8 cellular contexts compared by ENCODE assay signal in genomic region chr6:26232950-26233607, GRCh38.
A peak's percentile ranks its signal among the peaks of the same experiment; 100 is the strongest.
DNase-seq lines count a peak whose midpoint lies in the region; ATAC-seq and TF ChIP-seq lines count a peak whose summit lies in the region.

No MANE protein-coding gene starts in this region.

- H3K9ac ChIP-seq in ES-I3 (ENCODE audit: low read depth, low read length) (peak overlapping the region; percentile 93), neural progenitor cell (no peak overlapping the region)

- TF ChIP-seq CTCF in WTC11 (IDR thresholded peaks at IDR 0.05) (no peak), neural progenitor cell (IDR thresholded peaks at IDR 0.05) (no peak)

- H3K4me2 ChIP-seq in neural progenitor cell: peak overlapping the region; percentile 96

- H3K36me3 Mint-ChIP-seq in WTC11: no peaks in the 10 kb centered on the region
- peaks cover 30% of the 10 kb centered on the region for H3K36me3 Mint-ChIP-seq in effector memory CD8-positive, alpha-beta T cell (ENCODE audit: insufficient read depth)
- H3K36me3 Mint-ChIP-seq in neural progenitor cell: no peaks in the 10 kb centered on the region

- H3K79me2 ChIP-seq in neural progenitor cell (ENCODE audit: low read depth): peaks cover 6% of the 10 kb centered on the region

- H2AFZ ChIP-seq in neural progenitor cell (replicated peaks): no peak overlapping the region

- peak overlapping the region; percentile 99 for H3K27ac Mint-ChIP-seq in WTC11
- H3K27ac Mint-ChIP-seq in effector memory CD8-positive, alpha-beta T cell: peak overlapping the region; percentile 96 to 98
- H3K27ac Mint-ChIP-seq in neural progenitor cell: peak overlapping the region; percentile 42

- H3F3A ChIP-seq in neural progenitor cell (ENCODE audit: low read depth): peaks cover 37% of the 10 kb centered on the region

- H3K27me3 ChIP-seq in neural progenitor cell: no peaks in the 10 kb centered on the region

- H3K36me3 ChIP-seq in ES-I3 (ENCODE audit: insufficient read depth, low read length) (no peaks in the 10 kb centered on the region), neural progenitor cell (no peaks in the 10 kb centered on the region)

- H3K4me1 Mint-ChIP-seq in WTC11 (peaks cover 29% of the 10 kb centered on the region), neural progenitor cell (peaks cover 26% of the 10 kb centered on the region)
- peaks cover 13 to 29% of the 10 kb centered on the region in 2 donors for H3K4me1 Mint-ChIP-seq in effector memory CD8-positive, alpha-beta T cell (ENCODE audit: low read depth in 2 of 2)

- ATAC-seq in HG02970 (IDR thresholded peaks at IDR 0.05; ENCODE audit: low FRiP score, unreplicated experiment) (peak; percentile 13), WTC11 (peak; percentile 38), HG03025 (IDR thresholded peaks at IDR 0.05; ENCODE audit: low FRiP score, unreplicated experiment) (no peak)
- ATAC-seq in effector memory CD8-positive, alpha-beta T cell (replicated peaks): peak; percentile 17

- POLR2A ChIA-PET in WTC11 (lab: Charles Lee): interaction anchor here (0.7 to 6.9 kb wide), 33 partner anchors 8 to 1660 kb away, joined by 3 to 216 read pairs (median 12); a partner anchor contains a TSS

- H3K27ac ChIP-seq in neural progenitor cell: peak overlapping the region; percentile 79

- H3K4me3 ChIP-seq in neural progenitor cell: peak overlapping the region; percentile 84

- peaks cover 5% of the 10 kb centered on the region for H4K20me1 ChIP-seq in neural progenitor cell (ENCODE audit: low read depth)

- H3K27me3 Mint-ChIP-seq in WTC11 (ENCODE audit: low read depth) (no peaks in the 10 kb centered on the region), neural progenitor cell (ENCODE audit: insufficient read depth, low read depth) (peaks cover 7% of the 10 kb centered on the region)
- no peaks in the 10 kb centered on the region for H3K27me3 Mint-ChIP-seq in effector memory CD8-positive, alpha-beta T cell

- H3K9me3 ChIP-seq in ES-I3 (ENCODE audit: control insufficient read depth, insufficient read depth, low read length) (no peaks in the 10 kb centered on the region), neural progenitor cell (ENCODE audit: low read depth) (no peaks in the 10 kb centered on the region)

- no peak for DNase-seq in WTC11 (ENCODE audit: low spot score)
- DNase-seq in effector memory CD8-positive, alpha-beta T cell: peak; percentile 20 to 31 (median 23)
- peak; percentile 39 for DNase-seq in neural progenitor cell (ENCODE audit: low spot score)
- no peak for DNase-seq in glomerular visceral epithelial cell (ENCODE audit: extremely low spot score)
- no peak for DNase-seq in kidney glomerular epithelial cell (lab: John Stamatoyannopoulos, UW)

- H3K9me3 Mint-ChIP-seq in WTC11: no peaks in the 10 kb centered on the region
- H3K9me3 Mint-ChIP-seq in effector memory CD8-positive, alpha-beta T cell: no peaks in the 10 kb centered on the region
- no peaks in the 10 kb centered on the region for H3K9me3 Mint-ChIP-seq in neural progenitor cell

- no peaks in the 10 kb centered on the region for H3K4me1 ChIP-seq in ES-I3 (ENCODE audit: insufficient read depth, low read length)
- H3K4me1 ChIP-seq in neural progenitor cell: peaks cover 6% of the 10 kb centered on the region

- H3K4me3 Mint-ChIP-seq in WTC11: peak overlapping the region; percentile 94
- H3K4me3 Mint-ChIP-seq in effector memory CD8-positive, alpha-beta T cell: peak overlapping the region; percentile 94 to 95
- H3K4me3 Mint-ChIP-seq in neural progenitor cell: peak overlapping the region; percentile 91

- CTCF ChIA-PET in WTC11 (lab: Charles Lee): interaction anchor here (0.5 to 1.7 kb wide), 3 partner anchors 37 to 943 kb away, joined by 3 to 4 read pairs (median 3); no protein-coding TSS in a partner anchor

TF ChIP-seq in WTC11, 78 proteins besides CTCF, POLR2A, EP300 and RAD21:
- TF ChIP-seq ARID4B (CRISPR knock-in tag; IDR thresholded peaks at IDR 0.05; ENCODE audit: borderline replicate concordance) (peak; percentile 3; the same call in 1 of the 2 replicates), ZNF138 (CRISPR knock-in tag; conservative IDR thresholded peaks at IDR 0.05) (no peak), AR (CRISPR knock-in tag; IDR thresholded peaks at IDR 0.05) (peak; percentile 89), ZNF532 (CRISPR knock-in tag; IDR thresholded peaks at IDR 0.05; ENCODE audit: borderline replicate concordance) (peak; percentile 53; the same call in 1 of the 2 replicates), NFATC4 (CRISPR knock-in tag; IDR thresholded peaks at IDR 0.05) (peak; percentile 37; the same call in 1 of the 2 replicates)

Comparison
In these comparisons a context has a peak if more than half of its experiments do, and no peak if none do; other contexts are left out.
1. DNase-seq: peak in effector memory CD8-positive, alpha-beta T cell (3 of 3) and neural progenitor cell (single experiment); none in WTC11 (single experiment), glomerular visceral epithelial cell (single experiment) and kidney glomerular epithelial cell (single experiment).
2. H3K27ac Mint-ChIP-seq: peak in every context shown above with its lines; median percentile 99 in WTC11; 97 in effector memory CD8-positive, alpha-beta T cell; 42 in neural progenitor cell.
3. Peak in every context shown above with its lines, with median percentiles within 50 percentile points of each other: H3K4me3 Mint-ChIP-seq.